In genomic region chr7:27151341-27151944, GRCh38 we compare ENCODE assay signal across 8 cellular contexts. TPM values are rescaled to one million over a fixed set of nuclear protein-coding genes. Genes with fewer than 3 reads are reported as not detected.
DNase-seq lines count a peak whose midpoint lies in the region; FAIRE-seq and TF ChIP-seq lines count a peak whose summit lies in the region.

No MANE protein-coding gene starts in this region.

- peaks cover 10% of the 10 kb centered on the region for H3K27me3 Mint-ChIP-seq in HFFc6 (ENCODE audit: insufficient read depth)
- H3K27me3 Mint-ChIP-seq in astrocyte (ENCODE audit: low read depth, unreplicated experiment), result peaks cover 82% of the 10 kb centered on the region

- no peaks in the 10 kb centered on the region for H3K4me1 ChIP-seq in ACC112 (ENCODE audit: control insufficient read depth, insufficient read depth, low read length, unreplicated experiment)
- H3K4me1 ChIP-seq in astrocyte (ENCODE audit: insufficient read depth, low read length), result peaks cover 9% of the 10 kb centered on the region
- H3K4me1 ChIP-seq in muscle layer of colon (ENCODE audit: insufficient read depth, low read length), result peaks cover 48% of the 10 kb centered on the region

- peak overlapping the region; percentile 85 for H3K4me2 ChIP-seq in astrocyte (ENCODE audit: low read length)

- FAIRE-seq in astrocyte (lab: Jason Lieb, UNC), result no peak

- H3K9me3 Mint-ChIP-seq in HFFc6 (no peaks in the 10 kb centered on the region), astrocyte (ENCODE audit: unreplicated experiment) (peaks cover 52% of the 10 kb centered on the region)

- peaks cover 98% of the 10 kb centered on the region for H3K27me3 ChIP-seq in ACC112 (ENCODE audit: insufficient read depth, low read length)
- peaks cover 95% of the 10 kb centered on the region for H3K27me3 ChIP-seq in astrocyte (ENCODE audit: insufficient read depth, low read length)
- H3K27me3 ChIP-seq in muscle layer of colon (ENCODE audit: control insufficient read depth in 1 of 2, insufficient read depth in 2 of 2, low read length in 2 of 2), result peaks cover 0 to 24% of the 10 kb centered on the region in 2 donors

- peak overlapping the region; percentile 91 for H3K27ac Mint-ChIP-seq in HFFc6
- no peak overlapping the region for H3K27ac Mint-ChIP-seq in astrocyte (ENCODE audit: unreplicated experiment)

- H2AFZ ChIP-seq in ACC112 (ENCODE audit: low read length, unreplicated experiment) (no peak overlapping the region), astrocyte (ENCODE audit: low read depth, low read length) (peak overlapping the region; percentile 66)

- H3K4me3 ChIP-seq in ACC112 (ENCODE audit: low read depth, low read length) (peak overlapping the region; percentile 53), astrocyte (ENCODE audit: insufficient read depth, low read depth, low read length) (peak overlapping the region; percentile 37), muscle layer of colon (ENCODE audit: low read depth in 1 of 2, low read length in 2 of 2) (peak overlapping the region; percentile 85 to 92)

- H3K9me3 ChIP-seq in astrocyte (ENCODE audit: insufficient read depth, low read depth, low read length) (peaks cover 24% of the 10 kb centered on the region), muscle layer of colon (ENCODE audit: low read length) (no peaks in the 10 kb centered on the region)

- no peak overlapping the region for H3K9ac ChIP-seq in astrocyte (ENCODE audit: low read length)
- peak overlapping the region; percentile 80 for H3K9ac ChIP-seq in muscle layer of colon (ENCODE audit: low read length)

- no peaks in the 10 kb centered on the region for H3K36me3 ChIP-seq in ACC112 (ENCODE audit: insufficient read depth, low read length)
- H3K36me3 ChIP-seq in astrocyte (ENCODE audit: insufficient read depth, low read length), result no peaks in the 10 kb centered on the region
- H3K36me3 ChIP-seq in muscle layer of colon (ENCODE audit: insufficient read depth, low read length), result no peaks in the 10 kb centered on the region

- TF ChIP-seq CTCF in HFFc6 (IDR thresholded peaks at IDR 0.05), result no peak
- no peak for TF ChIP-seq CTCF in astrocyte (IDR thresholded peaks at IDR 0.05; ENCODE audit: insufficient read depth, low read depth, low read length)

- no peaks in the 10 kb centered on the region for H4K20me1 ChIP-seq in astrocyte (ENCODE audit: insufficient read depth, low read length)

- no peaks in the 10 kb centered on the region for H3K79me2 ChIP-seq in ACC112 (ENCODE audit: control insufficient read depth, insufficient read depth, low read length, unreplicated experiment)
- H3K79me2 ChIP-seq in astrocyte (ENCODE audit: insufficient read depth, low read length), result no peaks in the 10 kb centered on the region

- H3K27ac ChIP-seq in ACC112 (ENCODE audit: low read depth, low read length) (no peak overlapping the region), astrocyte (ENCODE audit: low read depth, low read length) (no peak overlapping the region), muscle layer of colon (ENCODE audit: low read depth, low read length) (peak overlapping the region; percentile 95)

- no peak for DNase-seq in HFFc6
- DNase-seq in astrocyte (ENCODE audit: low read depth), result no peak
- DNase-seq in NCI-H526 treated with DMSO at 0.1 percent for 48 hours (lab: John Stamatoyannopoulos, UW), result no peak
- DNase-seq in NAMALWA (ENCODE audit: low spot score), result no peak
- DNase-seq in NCI-H226, result no peak
- no peak for DNase-seq in NOMO-1 (lab: John Stamatoyannopoulos, UW; ENCODE audit: unreplicated experiment in 2 of 2)

- H3K4me3 Mint-ChIP-seq in HFFc6 (peak overlapping the region; percentile 91), astrocyte (ENCODE audit: unreplicated experiment) (no peak overlapping the region)

- peaks cover 66% of the 10 kb centered on the region for H3K4me1 Mint-ChIP-seq in HFFc6 (ENCODE audit: low read depth)
- H3K4me1 Mint-ChIP-seq in astrocyte (ENCODE audit: low read depth, unreplicated experiment), result no peaks in the 10 kb centered on the region

- H3K36me3 Mint-ChIP-seq in HFFc6 (ENCODE audit: low read depth), result peaks cover 5% of the 10 kb centered on the region
- H3K36me3 Mint-ChIP-seq in astrocyte (ENCODE audit: low read depth, unreplicated experiment), result no peaks in the 10 kb centered on the region

RNA-seq across cellular contexts. Expression of gene HOXA3, which starts 0.9 kb away (rescaled TPM):
- 1 to 10 TPM in 3 of 6 experiments, under 1 TPM in 3; 0.33 to 1.9 (median 1.1) TPM for total RNA-seq in HFFc6 (2021; fragmentation: NEBNext Ultra II Directional; extraction: Animal tissue kit (Norgen Biotek cat#: 25700))
- not detected in 2 replicates for total RNA-seq in astrocyte

RNA-seq across cellular contexts. Expression of gene HOXA6, which starts 3.9 kb away (rescaled TPM):
- 1 to 10 TPM; 2.3 to 3.8 (median 2.8) TPM for total RNA-seq in HFFc6 (2021; fragmentation: NEBNext Ultra II Directional; extraction: Animal tissue kit (Norgen Biotek cat#: 25700))
- not detected in 2 replicates for total RNA-seq in astrocyte

RNA-seq across cellular contexts. Expression of gene HOXA7, which starts 5.0 kb away (rescaled TPM):
- total RNA-seq in HFFc6 (2021; fragmentation: NEBNext Ultra II Directional; extraction: Animal tissue kit (Norgen Biotek cat#: 25700)), result 1 to 10 TPM; 6.2 to 8.2 (median 6.8) TPM
- total RNA-seq in astrocyte, result not detected in 2 replicates

RNA-seq across cellular contexts. Expression of gene HOXA5, which starts 8.0 kb away (rescaled TPM):
- 1 to 10 TPM; 2.0 to 3.8 (median 2.8) TPM for total RNA-seq in HFFc6 (2021; fragmentation: NEBNext Ultra II Directional; extraction: Animal tissue kit (Norgen Biotek cat#: 25700))
- total RNA-seq in astrocyte, result not detected in 2 replicates

RNA-seq across cellular contexts. Expression of gene HOXA9, which starts 13.9 kb away (rescaled TPM):
- 10 to 100 TPM; 25.2 to 37.0 (median 26.7) TPM for total RNA-seq in HFFc6 (2021; fragmentation: NEBNext Ultra II Directional; extraction: Animal tissue kit (Norgen Biotek cat#: 25700))
- not detected in 2 replicates for total RNA-seq in astrocyte

Comparison
In these comparisons a context has a peak if more than half of its experiments do, and no peak if none do; other contexts are left out.
1. H3K4me3 ChIP-seq: peak in every context shown above with its lines; median percentile 88 in muscle layer of colon; 53 in ACC112; 37 in astrocyte.